10 cellular contexts compared by ENCODE assay signal in genomic region chr2:144323946-144324345, GRCh38.
DNase-seq lines count a peak whose midpoint lies in the region; ATAC-seq, FAIRE-seq and TF ChIP-seq lines count a peak whose summit lies in the region.
"Had no signal": no experiment of that assay in that cellular context is flagged by ENCODE, and none has a peak within 500 bp of the region (broad histone marks: within the 10 kb centered on the region; RNA-seq: fewer than 3 reads in every experiment).

No MANE protein-coding gene starts in this region.

- no peak for TF ChIP-seq EP300 in ovary (IDR thresholded peaks at IDR 0.05)

- H3K27ac ChIP-seq in ovary: no peak overlapping the region
- H3K27ac ChIP-seq: parathyroid adenoma had no signal

- no peak for TF ChIP-seq CTCF in ovary (IDR thresholded peaks at IDR 0.05)

- no peak overlapping the region for H3K4me3 ChIP-seq in ovary

- no peak for TF ChIP-seq POLR2A in ovary (IDR thresholded peaks at IDR 0.05)

- WGBS in ovary, 3 donors: 95 to 98% (median 97%) methylated on average over 2 of the region's 2 CpGs

- intact Hi-C loops in ovary (cut with DNase I): no loop called here

- FAIRE-seq in GM18507 (lab: Jason Lieb, UNC): peak; percentile 42

- DNase-seq in GM18507 (ENCODE audit: extremely low spot score, insufficient read length, low read depth): no peak
- no peak for DNase-seq in ovary
- no peak for DNase-seq in stimulated activated CD4-positive, alpha-beta T cell treated with anti-CD3 and anti-CD28 coated beads, Interleukin-2, amount 100 ng/mL, for 24 hours
- no peak for DNase-seq in AG08396 (ENCODE audit: low spot score)
- no peak for DNase-seq in NCI-H526 treated with DMSO at 0.1 percent for 48 hours (lab: John Stamatoyannopoulos, UW)
- DNase-seq: H7 had no signal

- H3K9me3 ChIP-seq in ovary: no peaks in the 10 kb centered on the region

- no peaks in the 10 kb centered on the region for H3K27me3 ChIP-seq in ovary

- no peaks in the 10 kb centered on the region for H3K36me3 ChIP-seq in ovary

- peak; percentile 52 for ATAC-seq in GM21528 (IDR thresholded peaks at IDR 0.05; ENCODE audit: low FRiP score, unreplicated experiment)
- ATAC-seq in HG03460 (IDR thresholded peaks at IDR 0.05; ENCODE audit: unreplicated experiment): peak; percentile 58
- peak; percentile 49 for ATAC-seq in esophagus mucosa

- H3K4me1 ChIP-seq in ovary (ENCODE audit: insufficient read depth): peaks cover 2% of the 10 kb centered on the region
- H3K4me1 ChIP-seq: parathyroid adenoma had no signal
